25 cellular contexts compared by ENCODE assay signal in genomic region chr2:15262792-15263191, GRCh38.
"Had no signal": no experiment of that assay in that cellular context is flagged by ENCODE, and none has a peak within 500 bp of the region (broad histone marks: within the 10 kb centered on the region; RNA-seq: fewer than 3 reads in every experiment).

No MANE protein-coding gene starts in this region.

- H3K27me3 ChIP-seq: colonic mucosa, dorsolateral prefrontal cortex, esophagus muscularis mucosa, esophagus squamous epithelium, foreskin keratinocyte, gastrocnemius medialis, gastroesophageal sphincter, heart left ventricle, heart right ventricle had no signal

- H3K36me3 ChIP-seq: colonic mucosa, gastrocnemius medialis, gastroesophageal sphincter had no signal

- DNase-seq: colonic mucosa; cortex of kidney; dermis blood vessel endothelial cell; dorsolateral prefrontal cortex; effector CD4-positive, alpha-beta T cell; effector CD8-positive, alpha-beta T cell; effector memory CD4-positive, alpha-beta T cell; effector memory CD8-positive, alpha-beta T cell; endodermal cell; erythroblast; esophagus squamous epithelium; foreskin fibroblast; foreskin keratinocyte; foreskin melanocyte; gastrocnemius medialis; glutamatergic neuron; head of caudate nucleus; heart left ventricle; heart right ventricle had no signal

- H3K4me3 ChIP-seq: colonic mucosa, coronary artery, dorsolateral prefrontal cortex, esophagus muscularis mucosa, esophagus squamous epithelium, gastrocnemius medialis, gastroesophageal sphincter, heart left ventricle, heart right ventricle had no signal

- H3K4me3 Mint-ChIP-seq: dendritic cell treated with granulocyte-macrophage colony-stimulating factor and Interleukin-4, amounts not matched to agents 40 ng/mL and 50 ng/mL, for 4 days; effector memory CD8-positive, alpha-beta T cell; endodermal cell had no signal

- H3K27me3 Mint-ChIP-seq: dendritic cell treated with granulocyte-macrophage colony-stimulating factor and Interleukin-4, amounts not matched to agents 40 ng/mL and 50 ng/mL, for 4 days; effector memory CD8-positive, alpha-beta T cell had no signal

- H3K27ac Mint-ChIP-seq: dendritic cell treated with granulocyte-macrophage colony-stimulating factor and Interleukin-4, amounts not matched to agents 40 ng/mL and 50 ng/mL, for 4 days; effector memory CD8-positive, alpha-beta T cell; endodermal cell had no signal

- H3K9me3 ChIP-seq: colonic mucosa, gastrocnemius medialis had no signal

- H3K27ac ChIP-seq: colonic mucosa, coronary artery, dorsolateral prefrontal cortex, epithelial cell of prostate, esophagus muscularis mucosa, esophagus squamous epithelium, foreskin keratinocyte, gastrocnemius medialis, gastroesophageal sphincter, heart left ventricle, heart right ventricle had no signal

- ATAC-seq: effector memory CD8-positive, alpha-beta T cell; esophagus mucosa; foreskin keratinocyte; gastrocnemius medialis; gastroesophageal sphincter; heart left ventricle; heart right ventricle had no signal

- H3K4me1 ChIP-seq: colonic mucosa, esophagus squamous epithelium, foreskin keratinocyte, gastrocnemius medialis, gastroesophageal sphincter, heart left ventricle, heart right ventricle had no signal
